ENCODE assay signal across 1 cellular context in genomic region chr1:154736840-154737239, GRCh38.
TF ChIP-seq lines count a peak whose summit lies in the region.

No MANE protein-coding gene starts in this region.

TF ChIP-seq in K562, 482 proteins besides CTCF, POLR2A, EP300 and RAD21 (continued from another document):
- TF ChIP-seq ID3 (CRISPR knock-in tag; IDR thresholded peaks at IDR 0.05) (no peak), ID3 (tag; IDR thresholded peaks at IDR 0.05) (no peak), POU5F1 (IDR thresholded peaks at IDR 0.05; ENCODE audit: borderline replicate concordance, low read depth, low read length, partially characterized antibody) (no peak), MIER1 (IDR thresholded peaks at IDR 0.05; ENCODE audit: low read depth) (no peak), MEF2D (tag; conservative IDR thresholded peaks at IDR 0.05; ENCODE audit: low read depth) (no peak), ELF1 (tag; IDR thresholded peaks at IDR 0.05) (peak; percentile 65; the same call in 1 of the 2 replicates), E2F5 (CRISPR knock-in tag; IDR thresholded peaks at IDR 0.05) (no peak), RCOR1 (IDR thresholded peaks at IDR 0.05; ENCODE audit: borderline replicate concordance in 1 of 2, low read depth in 2 of 2, low read length in 2 of 2) (peak in 1 of 2 experiments; percentile 55; a peak in 1 of 4 replicates), TCF3 (CRISPR knock-in tag; IDR thresholded peaks at IDR 0.05) (no peak), ZNF140 (CRISPR knock-in tag; IDR thresholded peaks at IDR 0.05) (no peak), TEAD2 (tag; IDR thresholded peaks at IDR 0.05) (no peak), NR0B1 (IDR thresholded peaks at IDR 0.05; ENCODE audit: partially characterized antibody) (no peak), SAP30 (IDR thresholded peaks at IDR 0.05; ENCODE audit: borderline replicate concordance, insufficient read depth, low read depth, low read length, poor library complexity, severe bottlenecking) (no peak), NFXL1 (CRISPR knock-in tag; IDR thresholded peaks at IDR 0.05) (no peak), HOMEZ (CRISPR knock-in tag; IDR thresholded peaks at IDR 0.05) (no peak), GABPA (tag; conservative IDR thresholded peaks at IDR 0.05; ENCODE audit: low read depth) (peak; percentile 50; the same call in 1 of the 2 replicates), HNRNPK (IDR thresholded peaks at IDR 0.05; ENCODE audit: low read depth, low read length, poor library complexity, severe bottlenecking) (no peak), ILF3 (IDR thresholded peaks at IDR 0.05; ENCODE audit: borderline replicate concordance) (no peak), LCOR (CRISPR knock-in tag; IDR thresholded peaks at IDR 0.05) (no peak), GATAD2B (IDR thresholded peaks at IDR 0.05; ENCODE audit: borderline replicate concordance) (no peak), ZKSCAN3 (CRISPR knock-in tag; IDR thresholded peaks at IDR 0.05) (no peak), RBM22 (IDR thresholded peaks at IDR 0.05; ENCODE audit: low read depth, low read length, poor library complexity, severe bottlenecking) (no peak), ATF1 (CRISPR knock-in tag; IDR thresholded peaks at IDR 0.05) (no peak), ATF1 (tag; IDR thresholded peaks at IDR 0.05) (peak; percentile 69), JUND (IDR thresholded peaks at IDR 0.05; ENCODE audit: borderline replicate concordance, low read depth, low read length) (peak; percentile 23; the same call in 1 of the 2 replicates), JUND (tag; IDR thresholded peaks at IDR 0.05; ENCODE audit: borderline replicate concordance, low read depth, low read length) (no peak; the same call in 2 of the 3 replicates), CUX1 (CRISPR knock-in tag; IDR thresholded peaks at IDR 0.05) (no peak), GABPB1 (CRISPR knock-in tag; IDR thresholded peaks at IDR 0.05) (no peak), SETDB1 (IDR thresholded peaks at IDR 0.05; ENCODE audit: low read length) (no peak), HMG20B (CRISPR knock-in tag; IDR thresholded peaks at IDR 0.05) (no peak), SMC3 (conservative IDR thresholded peaks at IDR 0.05; ENCODE audit: insufficient read depth, low read depth, low read length) (no peak), MAFG (tag; conservative IDR thresholded peaks at IDR 0.05) (peak; percentile 32), IFI16 (CRISPR knock-in tag; IDR thresholded peaks at IDR 0.05) (no peak), MTA1 (IDR thresholded peaks at IDR 0.05; ENCODE audit: borderline replicate concordance) (no peak), ATF3 (IDR thresholded peaks at IDR 0.05) (peak; percentile 28; the same call in 1 of the 2 replicates), ATF3 (CRISPR knock-in tag; conservative IDR thresholded peaks at IDR 0.05) (no peak), SREBF2 (CRISPR knock-in tag; IDR thresholded peaks at IDR 0.05) (no peak), SRSF3 (IDR thresholded peaks at IDR 0.05; ENCODE audit: insufficient read depth, low read length) (no peak), SP1 (CRISPR knock-in tag; IDR thresholded peaks at IDR 0.05) (no peak), RNF219 (CRISPR knock-in tag; IDR thresholded peaks at IDR 0.05) (no peak), NFE2 (IDR thresholded peaks at IDR 0.05; ENCODE audit: low read depth) (peak; percentile 43; the same call in 1 of the 2 replicates), SNRNP70 (optimal IDR thresholded peaks at IDR 0.05; ENCODE audit: low read depth, low read length) (no peak), MLLT1 (IDR thresholded peaks at IDR 0.05) (no peak), DPF2 (IDR thresholded peaks at IDR 0.05) (peak; percentile 36; the same call in 1 of the 2 replicates), TARDBP (IDR thresholded peaks at IDR 0.05) (no peak)
